In genomic region chr10:7955446-7955845, GRCh38 we compare ENCODE assay signal across 2 cellular contexts.
A peak's percentile ranks its signal among the peaks of the same experiment; 100 is the strongest.
TF ChIP-seq lines count a peak whose summit lies in the region.

No MANE protein-coding gene starts in this region.

TF ChIP-seq in SK-N-SH, 30 proteins besides CTCF, POLR2A, EP300 and RAD21 (continued from another document):
- TF ChIP-seq ZBTB33 (IDR thresholded peaks at IDR 0.05; ENCODE audit: borderline replicate concordance, low read depth) (no peak), RCOR1 (IDR thresholded peaks at IDR 0.05; ENCODE audit: low read length) (no peak)
- TF ChIP-seq, protein P1, sequence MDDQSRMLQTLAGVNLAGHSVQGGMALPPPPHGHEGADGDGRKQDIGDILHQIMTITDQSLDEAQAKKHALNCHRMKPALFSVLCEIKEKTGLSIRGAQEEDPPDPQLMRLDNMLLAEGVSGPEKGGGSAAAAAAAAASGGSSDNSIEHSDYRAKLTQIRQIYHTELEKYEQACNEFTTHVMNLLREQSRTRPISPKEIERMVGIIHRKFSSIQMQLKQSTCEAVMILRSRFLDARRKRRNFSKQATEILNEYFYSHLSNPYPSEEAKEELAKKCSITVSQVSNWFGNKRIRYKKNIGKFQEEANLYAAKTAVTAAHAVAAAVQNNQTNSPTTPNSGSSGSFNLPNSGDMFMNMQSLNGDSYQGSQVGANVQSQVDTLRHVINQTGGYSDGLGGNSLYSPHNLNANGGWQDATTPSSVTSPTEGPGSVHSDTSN (IDR thresholded peaks at IDR 0.05), result no peak
TF ChIP-seq in SK-N-SH: peak in this region for 0.

TF ChIP-seq in HEK293, 187 proteins besides CTCF, POLR2A, EP300 and RAD21:
- peak; percentile 49 for TF ChIP-seq PRDM6 (tag by site-specific recombination; IDR thresholded peaks at IDR 0.05)
- no peak for TF ChIP-seq SCRT1 (tag by site-specific recombination; IDR thresholded peaks at IDR 0.05; ENCODE audit: borderline replicate concordance)
TF ChIP-seq in HEK293: peak in this region for 1.
